14 cellular contexts compared by ENCODE assay signal in the genomic region with DNA sequence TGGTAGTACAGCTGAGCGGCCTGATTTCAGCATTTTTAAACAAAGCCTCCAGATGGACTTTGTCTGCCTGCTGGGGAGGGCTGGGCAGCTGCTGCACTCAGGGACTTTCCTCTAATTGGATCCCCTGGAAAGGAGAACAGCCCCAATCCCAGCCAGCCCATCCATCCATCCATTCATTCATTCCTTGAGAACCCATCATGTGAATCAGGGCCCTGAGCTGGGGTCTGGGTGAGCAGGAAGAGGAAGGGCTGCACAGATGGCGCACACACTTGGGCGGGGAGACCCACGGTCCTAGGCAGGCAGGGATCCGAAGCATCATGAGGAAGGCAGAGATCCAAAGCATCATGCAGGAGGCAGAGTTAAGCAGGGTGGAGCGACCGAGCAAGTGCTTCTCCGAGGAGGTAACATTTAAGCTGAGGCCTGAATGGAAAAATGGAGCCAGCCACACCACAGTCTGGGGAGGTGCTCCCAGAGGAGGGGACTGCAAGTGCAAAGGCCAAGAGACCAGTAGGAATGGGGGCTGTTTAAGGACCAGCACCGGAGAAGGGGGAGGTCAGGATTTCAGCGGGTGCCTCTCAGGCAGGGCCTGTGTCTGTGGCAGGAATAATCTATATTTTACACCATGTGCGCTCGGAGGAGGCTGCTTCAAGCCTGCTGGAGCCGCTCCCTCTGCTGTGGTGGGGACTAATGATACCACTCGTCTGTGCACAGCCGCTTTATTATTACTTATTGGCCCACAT. TPM values are rescaled to one million over a fixed set of nuclear protein-coding genes. Genes with fewer than 3 reads are reported as not detected.
DNase-seq lines count a peak whose midpoint lies in the region; ATAC-seq and TF ChIP-seq lines count a peak whose summit lies in the region.
"Had no signal": no experiment of that assay in that cellular context is flagged by ENCODE, and none has a peak within 500 bp of the region (broad histone marks: within the 10 kb centered on the region; RNA-seq: fewer than 3 reads in every experiment).

No MANE protein-coding gene starts in this region.

- DNase-seq in NCI-H1694 (lab: John Stamatoyannopoulos, UW) (peak; percentile 96), hepatocyte (ENCODE audit: low spot score) (no peak), coronary artery (ENCODE audit: low spot score) (no peak), islet precursor cell (no peak)

- peaks cover 11% of the 10 kb centered on the region for H3K27me3 Mint-ChIP-seq in nephron (ENCODE audit: low read depth)

- no peaks in the 10 kb centered on the region for H3K9me2 ChIP-seq in hepatocyte (replicated peaks; ENCODE audit: insufficient read depth)

- H3K27ac ChIP-seq in BLaER1 treated with 17β-estradiol and CSF1 and Interleukin-3, amounts not matched to agents 10 nM and 100 nM = no peak overlapping the region
- peak overlapping the region; percentile 54 for H3K27ac ChIP-seq in cingulate gyrus (ENCODE audit: low read depth, low read length)
- H3K27ac ChIP-seq in hepatocyte = no peak overlapping the region
- no peak overlapping the region for H3K27ac ChIP-seq in coronary artery
- H3K27ac ChIP-seq: adrenal gland, SK-N-MC had no signal

- WGBS in hepatocyte (ENCODE audit: low lambda C conversion rate, missing lambda C conversion rate) = 91% methylated on average over 15 of the region's 15 CpGs

- no peaks in the 10 kb centered on the region for H3K79me2 ChIP-seq in hepatocyte

- H3K4me2 ChIP-seq in BLaER1 treated with 17β-estradiol and CSF1 and Interleukin-3, amounts not matched to agents 10 nM and 100 nM = peak overlapping the region in 7 of 11 experiments; percentile 5 to 43 (median 39); a peak in 12 of 22 replicates
- H3K4me2 ChIP-seq in hepatocyte = no peak overlapping the region

- H3K9ac ChIP-seq in BLaER1 treated with 17β-estradiol and CSF1 and Interleukin-3, amounts not matched to agents 10 nM and 100 nM = no peak overlapping the region; a peak in 2 of 22 replicates

- H3K4me1 ChIP-seq in BLaER1 treated with 17β-estradiol and CSF1 and Interleukin-3, amounts not matched to agents 10 nM and 100 nM = peaks cover 3 to 45% (median 31%) of the 10 kb centered on the region in 10 experiments; a peak in 17 of 20 replicates
- peaks cover 12% of the 10 kb centered on the region for H3K4me1 ChIP-seq in hepatocyte (ENCODE audit: insufficient read depth)

- H3K9me3 Mint-ChIP-seq in nephron = no peaks in the 10 kb centered on the region
- H3K9me3 Mint-ChIP-seq: central memory CD8-positive, alpha-beta T cell; H9; stimulated activated naive CD8-positive, alpha-beta T cell treated with anti-CD3 and anti-CD28 coated beads, Interleukin-15, Interleukin-2, amounts not matched to agents 100 ng/mL and 50 ng/mL, for 24 hours had no signal

- H3K4me3 ChIP-seq in BLaER1 treated with 17β-estradiol and CSF1 and Interleukin-3, amounts not matched to agents 10 nM and 100 nM = no peak overlapping the region
- H3K4me3 ChIP-seq in hepatocyte (no peak overlapping the region), coronary artery (no peak overlapping the region)
- H3K4me3 ChIP-seq: adrenal gland, SK-N-MC had no signal

- no peaks in the 10 kb centered on the region for H3K36me3 ChIP-seq in BLaER1 treated with 17β-estradiol and CSF1 and Interleukin-3, amounts not matched to agents 10 nM and 100 nM
- H3K36me3 ChIP-seq in hepatocyte (replicated peaks; ENCODE audit: insufficient read depth, low read depth) = no peaks in the 10 kb centered on the region
- H3K36me3 ChIP-seq: adrenal gland had no signal

- H3K27ac Mint-ChIP-seq in nephron = peak overlapping the region; percentile 40 to 54 (median 49)
- H3K27ac Mint-ChIP-seq: activated CD8-positive, alpha-beta memory T cell treated with anti-CD3 and anti-CD28 coated beads, Interleukin-2, amount 10 ng/mL, durations not matched to agents 7 days and 5 days; H9; stimulated activated naive CD8-positive, alpha-beta T cell treated with anti-CD3 and anti-CD28 coated beads, Interleukin-15, Interleukin-2, amounts not matched to agents 100 ng/mL and 50 ng/mL, for 24 hours had no signal

- no peak overlapping the region for H2AFZ ChIP-seq in hepatocyte

- peaks cover 32% of the 10 kb centered on the region for H3K4me1 Mint-ChIP-seq in nephron

- no peaks in the 10 kb centered on the region for H3K27me3 ChIP-seq in BLaER1 treated with 17β-estradiol and CSF1 and Interleukin-3, amounts not matched to agents 10 nM and 100 nM
- H3K27me3 ChIP-seq in hepatocyte = no peaks in the 10 kb centered on the region
- H3K27me3 ChIP-seq: adrenal gland had no signal

- no peaks in the 10 kb centered on the region for H3K36me3 Mint-ChIP-seq in nephron (ENCODE audit: low read depth)
- H3K36me3 Mint-ChIP-seq: activated CD8-positive, alpha-beta memory T cell treated with anti-CD3 and anti-CD28 coated beads, Interleukin-2, amount 10 ng/mL, durations not matched to agents 7 days and 5 days had no signal

- peak overlapping the region in 1 of 3 experiments; percentile 41 for H3K4me3 Mint-ChIP-seq in nephron
- H3K4me3 Mint-ChIP-seq: activated CD8-positive, alpha-beta memory T cell treated with anti-CD3 and anti-CD28 coated beads, Interleukin-2, amount 10 ng/mL, durations not matched to agents 7 days and 5 days; H9; stimulated activated naive CD8-positive, alpha-beta T cell treated with anti-CD3 and anti-CD28 coated beads, Interleukin-15, Interleukin-2, amounts not matched to agents 100 ng/mL and 50 ng/mL, for 24 hours had no signal

- ATAC-seq in GM19397 (IDR thresholded peaks at IDR 0.05; ENCODE audit: unreplicated experiment) = no peak

- peaks cover 0 to 14% (median 0%) of the 10 kb centered on the region in 11 experiments; a peak in 3 of 22 replicates for H4K20me1 ChIP-seq in BLaER1 treated with 17β-estradiol and CSF1 and Interleukin-3, amounts not matched to agents 10 nM and 100 nM
- no peaks in the 10 kb centered on the region for H4K20me1 ChIP-seq in hepatocyte (ENCODE audit: insufficient read depth, poor library complexity, severe bottlenecking)

- no peaks in the 10 kb centered on the region for H3K9me3 ChIP-seq in BLaER1 treated with 17β-estradiol and CSF1 and Interleukin-3, amounts not matched to agents 10 nM and 100 nM (replicated peaks in 1 of 11)
- no peaks in the 10 kb centered on the region for H3K9me3 ChIP-seq in hepatocyte (ENCODE audit: low read depth)
- H3K9me3 ChIP-seq: adrenal gland had no signal

- TF ChIP-seq CTCF in nephron (IDR thresholded peaks at IDR 0.05; ENCODE audit: unreplicated experiment in 3 of 3) (no peak), hepatocyte (IDR thresholded peaks at IDR 0.05; ENCODE audit: poor library complexity) (no peak), coronary artery (IDR thresholded peaks at IDR 0.05) (no peak)

RNA-seq across cellular contexts. Expression of a gene that starts 45.6 kb away (rescaled TPM):
- total RNA-seq in hepatocyte = 39.9 and 41.0 TPM in 2 replicates
- 57.2 and 66.3 TPM in 2 replicates for polyA plus RNA-seq in hepatocyte

RNA-seq across cellular contexts. Expression of a gene that starts 53.2 kb away (rescaled TPM):
- total RNA-seq in hepatocyte = 19.6 and 31.4 TPM in 2 replicates
- 14.6 and 15.0 TPM in 2 replicates for polyA plus RNA-seq in hepatocyte
